In the genomic region with DNA sequence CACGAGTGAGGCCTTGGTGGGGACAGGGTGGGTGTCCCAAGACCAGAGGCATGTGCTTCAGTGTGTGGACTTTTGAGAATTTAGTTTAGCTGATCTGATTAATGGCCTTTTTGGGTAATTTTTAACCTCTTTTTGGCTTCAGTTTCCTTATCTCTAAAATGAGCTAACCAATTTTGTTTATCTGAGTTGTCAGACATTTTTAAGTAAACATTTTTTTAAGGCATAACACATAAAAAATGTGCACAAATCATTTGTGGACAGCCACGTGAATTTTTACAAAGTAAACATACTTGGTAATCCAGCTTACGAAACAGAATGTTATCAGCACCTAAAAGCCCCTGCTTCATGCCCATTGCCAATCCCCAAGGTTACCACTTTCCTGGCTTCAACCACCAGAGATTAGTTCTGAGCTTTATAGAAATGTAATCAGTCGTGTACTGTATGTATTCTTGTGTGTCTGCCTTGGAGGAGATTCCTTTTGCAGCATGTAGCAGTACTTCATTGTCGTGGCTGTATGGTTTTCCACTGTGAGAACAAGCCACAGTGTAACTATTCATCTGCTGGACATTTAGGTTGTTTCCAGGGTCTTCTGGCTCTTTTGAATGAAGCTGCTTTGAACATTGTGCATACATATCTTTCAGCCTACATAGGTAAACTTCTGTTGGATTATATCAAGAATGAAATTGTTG, we compare ENCODE assay signal across 26 cellular contexts.
"Had no signal": no experiment of that assay in that cellular context is flagged by ENCODE, and none has a peak within 500 bp of the region (broad histone marks: within the 10 kb centered on the region; RNA-seq: fewer than 3 reads in every experiment).

No MANE protein-coding gene starts in this region.

- H3K36me3 ChIP-seq: breast epithelium, left lung, lower lobe of right lung, stomach, thyroid gland, upper lobe of right lung, WERI-Rb-1 had no signal

- H3K4me1 ChIP-seq: breast epithelium, thyroid gland had no signal

- H3K36me3 Mint-ChIP-seq: activated naive CD8-positive, alpha-beta T cell treated with anti-CD3 and anti-CD28 coated beads, Interleukin-2, amount 10 ng/mL, durations not matched to agents 7 days and 5 days; natural killer cell treated with Interleukin-12 subunit alpha and Interleukin-12 subunit beta and Interleukin-15 and Interleukin-18, amount 100 ng/mL, for 72 hours had no signal

- H3K9me3 ChIP-seq: breast epithelium, left lung, lower lobe of right lung, mucosa of descending colon, psoas muscle, stomach, thyroid gland, upper lobe of right lung had no signal

- H3K4me3 ChIP-seq: breast epithelium, left lung, lower lobe of right lung, mucosa of descending colon, psoas muscle, stomach, thyroid gland, upper lobe of right lung had no signal

- ATAC-seq: activated CD4-positive, CD25-positive, alpha-beta regulatory T cell treated with anti-CD3 and anti-CD28 coated beads, Interleukin-2, amount 50 U/mL, for 24 hours; lower lobe of right lung; mucosa of descending colon; natural killer cell treated with Interleukin-12 subunit alpha and Interleukin-12 subunit beta and Interleukin-15 and Interleukin-18, amount 100 ng/mL, for 72 hours; psoas muscle; stimulated activated naive B cell treated with anti-CD40 and anti-IgM and Interleukin-4, amounts not matched to agents 10 μg/mL and 1 μg/mL and 100 μg/mL, for 72 hours; upper lobe of right lung had no signal

- H3K27me3 ChIP-seq: breast epithelium, left lung, stomach, thyroid gland, upper lobe of right lung had no signal

- H3K27ac ChIP-seq: breast epithelium, left lung, lower lobe of right lung, psoas muscle, stomach, thyroid gland, upper lobe of right lung, WERI-Rb-1 had no signal

- H3K27me3 Mint-ChIP-seq: stimulated activated naive B cell treated with anti-CD40 and anti-IgM and Interleukin-4, amounts not matched to agents 10 μg/mL and 1 μg/mL and 100 μg/mL, for 72 hours had no signal

- DNase-seq: activated CD4-positive, alpha-beta T cell treated with anti-CD3 and anti-CD28 coated beads for 48 hours; activated CD4-positive, alpha-beta T cell treated with anti-CD3 and anti-CD28 coated beads, Interleukin-2, amount 50 U/mL, for 48 hours; activated CD8-positive, alpha-beta memory T cell treated with anti-CD3 and anti-CD28 coated beads for 24 hours; activated effector memory CD4-positive, alpha-beta T cell treated with Interleukin-2 at 50 U/mL for 16 hours; activated naive CD4-positive, alpha-beta T cell treated with Interleukin-2 at 50 U/mL for 16 hours; activated naive CD8-positive, alpha-beta T cell treated with anti-CD3 and anti-CD28 coated beads, Interleukin-2, amount 10 ng/mL, durations not matched to agents 7 days and 5 days; amygdala; central memory CD4-positive, alpha-beta T cell; foreskin fibroblast; hippocampal formation; kidney glomerular epithelial cell; left lung; lower lobe of right lung; mucosa of descending colon; psoas muscle; stimulated activated CD4-positive, alpha-beta T cell treated with anti-CD3 and anti-CD28 coated beads, Interleukin-15, amount 100 ng/mL, for 24 hours; stimulated activated CD4-positive, alpha-beta T cell treated with anti-CD3 and anti-CD28 coated beads, Interleukin-2, amount 100 ng/mL, for 24 hours; stimulated activated naive B cell treated with anti-CD40 and anti-IgM and Interleukin-4, amounts not matched to agents 10 μg/mL and 1 μg/mL and 100 μg/mL, for 72 hours; stomach; thyroid gland; upper lobe of right lung; WERI-Rb-1 had no signal

- FAIRE-seq: TTC549 had no signal

- H3K4me3 Mint-ChIP-seq: activated naive CD8-positive, alpha-beta T cell treated with anti-CD3 and anti-CD28 coated beads, Interleukin-2, amount 10 ng/mL, durations not matched to agents 7 days and 5 days; natural killer cell treated with Interleukin-12 subunit alpha and Interleukin-12 subunit beta and Interleukin-15 and Interleukin-18, amount 100 ng/mL, for 72 hours; stimulated activated naive B cell treated with anti-CD40 and anti-IgM and Interleukin-4, amounts not matched to agents 10 μg/mL and 1 μg/mL and 100 μg/mL, for 72 hours had no signal

- H3K27ac Mint-ChIP-seq: activated naive CD8-positive, alpha-beta T cell treated with anti-CD3 and anti-CD28 coated beads, Interleukin-2, amount 10 ng/mL, durations not matched to agents 7 days and 5 days; natural killer cell treated with Interleukin-12 subunit alpha and Interleukin-12 subunit beta and Interleukin-15 and Interleukin-18, amount 100 ng/mL, for 72 hours; stimulated activated naive B cell treated with anti-CD40 and anti-IgM and Interleukin-4, amounts not matched to agents 10 μg/mL and 1 μg/mL and 100 μg/mL, for 72 hours had no signal

- H3K9me3 Mint-ChIP-seq: activated naive CD8-positive, alpha-beta T cell treated with anti-CD3 and anti-CD28 coated beads, Interleukin-2, amount 10 ng/mL, durations not matched to agents 7 days and 5 days; natural killer cell treated with Interleukin-12 subunit alpha and Interleukin-12 subunit beta and Interleukin-15 and Interleukin-18, amount 100 ng/mL, for 72 hours had no signal
